ENCODE assay signal across 8 cellular contexts in genomic region chr10:120949511-120950102, GRCh38.
DNase-seq lines count a peak whose midpoint lies in the region; ATAC-seq and TF ChIP-seq lines count a peak whose summit lies in the region.

No MANE protein-coding gene starts in this region.

- H3K36me3 ChIP-seq in Panc1 (ENCODE audit: control insufficient read depth, insufficient read depth, low read length), result no peaks in the 10 kb centered on the region
- H3K36me3 ChIP-seq in heart right ventricle, result no peaks in the 10 kb centered on the region
- H3K36me3 ChIP-seq in psoas muscle (ENCODE audit: insufficient read depth in 1 of 2, low read depth in 1 of 2), result no peaks in the 10 kb centered on the region

- intact Hi-C loops in Panc1 (cut with micrococcal nuclease; ENCODE audit: unreplicated experiment) (loop anchor here (2.0 kb wide), 1 partner anchor 659 kb away; no protein-coding TSS in a partner anchor), heart right ventricle (cut with DNase I) (loop anchor here (1.0 to 10.0 kb wide), 11 partner anchors 655 to 953 kb away; no protein-coding TSS in a partner anchor), psoas muscle (cut with DNase I) (loop anchor here (5.0 to 10.0 kb wide), 3 partner anchors 658 to 955 kb away; no protein-coding TSS in a partner anchor), head of caudate nucleus (cut with DNase I) (loop anchor here (5.0 to 10.0 kb wide), 3 partner anchors 575 to 783 kb away; partner anchors contain the start of gene FGFR2)

- CTCF ChIA-PET in Panc1 (lab: Charles Lee), result interaction anchor here (1.0 kb wide), 1 partner anchor 155 kb away, joined by 5 read pairs; no protein-coding TSS in a partner anchor

- peak; percentile 63 for DNase-seq in ELF-1 (ENCODE audit: low read depth, low spot score)
- DNase-seq in Panc1 (ENCODE audit: low read depth, low spot score), result no peak
- no peak for DNase-seq in heart right ventricle
- DNase-seq in psoas muscle, result no peak
- DNase-seq in SW 1271 (lab: John Stamatoyannopoulos, UW), result no peak
- no peak for DNase-seq in NCI-H446 (lab: John Stamatoyannopoulos, UW)
- no peak for DNase-seq in head of caudate nucleus

- in situ Hi-C loops in Panc1 (cut with HindIII; ENCODE audit: low pct_unique_long_range_greater_than_20kb, low sequenced_read_pairs), result no loop called here

- peak; percentile 76 for ATAC-seq in Panc1
- peak; percentile 23 to 69 (median 46) for ATAC-seq in heart right ventricle
- ATAC-seq in psoas muscle, result peak in 1 of 4 donors; percentile 48
- ATAC-seq in GM18858 (IDR thresholded peaks at IDR 0.05; ENCODE audit: unreplicated experiment), result no peak

- POLR2A ChIA-PET in Panc1 (lab: Charles Lee), result no interaction called here

- H3K27ac ChIP-seq in Panc1 (ENCODE audit: low read length), result no peak overlapping the region
- no peak overlapping the region for H3K27ac ChIP-seq in heart right ventricle
- no peak overlapping the region for H3K27ac ChIP-seq in psoas muscle

- TF ChIP-seq CTCF in Panc1 (IDR thresholded peaks at IDR 0.05), result no peak
- no peak for TF ChIP-seq CTCF in heart right ventricle (IDR thresholded peaks at IDR 0.05)
- no peak for TF ChIP-seq CTCF in psoas muscle (IDR thresholded peaks at IDR 0.05)

- peaks cover 8% of the 10 kb centered on the region for H3K4me1 ChIP-seq in Panc1 (ENCODE audit: control insufficient read depth, insufficient read depth, low read length)
- peaks cover 6 to 18% (median 13%) of the 10 kb centered on the region in 9 donors for H3K4me1 ChIP-seq in heart right ventricle
- H3K4me1 ChIP-seq in psoas muscle, result peaks cover 9% of the 10 kb centered on the region

- peak overlapping the region; percentile 39 to 64 for H3K4me3 ChIP-seq in Panc1 (ENCODE audit: low read depth in 2 of 2, low read length in 2 of 2)
- H3K4me3 ChIP-seq in heart right ventricle, result peak overlapping the region; percentile 16 to 57 (median 50)
- H3K4me3 ChIP-seq in psoas muscle, result peak overlapping the region; percentile 55

- H3K9me3 ChIP-seq in Panc1 (ENCODE audit: control insufficient read depth, insufficient read depth, low read depth, low read length) (no peaks in the 10 kb centered on the region), heart right ventricle (peaks cover 0 to 18% (median 8%) of the 10 kb centered on the region in 11 donors), psoas muscle (peaks cover 4% of the 10 kb centered on the region)

- BruUV-seq in Panc1 (replicated peaks; lab: Mats Ljungman, UMichigan), result no TSS peak

- 7 to 11% methylated on average over 31 of the region's 31 CpGs for WGBS in heart right ventricle, 2 donors
- WGBS in psoas muscle, 3 donors, result 4 to 7% (median 6%) methylated on average over 31 of the region's 31 CpGs

- H3K27me3 ChIP-seq in Panc1 (ENCODE audit: control insufficient read depth, insufficient read depth, low read length) (peaks cover 22% of the 10 kb centered on the region), heart right ventricle (peaks cover 0 to 51% (median 37%) of the 10 kb centered on the region in 7 donors), psoas muscle (ENCODE audit: insufficient read depth in 3 of 3, low read length in 2 of 3) (peaks cover 0 to 38% (median 5%) of the 10 kb centered on the region in 3 donors)
